Comparison of ENCODE assay signal across 18 cellular contexts in genomic region chr9:108347463-108348153, GRCh38.
DNase-seq lines count a peak whose midpoint lies in the region; ATAC-seq, FAIRE-seq and TF ChIP-seq lines count a peak whose summit lies in the region.
"Had no signal": no experiment of that assay in that cellular context is flagged by ENCODE, and none has a peak within 500 bp of the region (broad histone marks: within the 10 kb centered on the region; RNA-seq: fewer than 3 reads in every experiment).

No MANE protein-coding gene starts in this region.

- in situ Hi-C loops in GM13976 (cut with MboI; ENCODE audit: low sequenced_read_pairs, unreplicated experiment) = no loop called here

- TF ChIP-seq POLR2A in H54 (IDR thresholded peaks at IDR 0.05; ENCODE audit: low read depth, low read length) = no peak
- TF ChIP-seq POLR2A in gastroesophageal sphincter (IDR thresholded peaks at IDR 0.05) = no peak

- no peak for TF ChIP-seq EP300 in gastroesophageal sphincter (IDR thresholded peaks at IDR 0.05)

- no peak for TF ChIP-seq CTCF in heart right ventricle (IDR thresholded peaks at IDR 0.05)
- no peak for TF ChIP-seq CTCF in gastroesophageal sphincter (IDR thresholded peaks at IDR 0.05)
- no peak for TF ChIP-seq CTCF in thoracic aorta (IDR thresholded peaks at IDR 0.05)
- TF ChIP-seq CTCF in GM13976 (IDR thresholded peaks at IDR 0.05; ENCODE audit: borderline replicate concordance, control extremely low read depth, extremely low read depth, insufficient read depth, missing control alignments) = no peak
- no peak for TF ChIP-seq CTCF in D721Med (IDR thresholded peaks at IDR 0.05; ENCODE audit: insufficient read depth, missing control alignments)

- peaks cover 0 to 5% (median 0%) of the 10 kb centered on the region in 9 donors for H3K4me1 ChIP-seq in heart right ventricle
- no peaks in the 10 kb centered on the region for H3K4me1 ChIP-seq in right cardiac atrium (ENCODE audit: control insufficient read depth, insufficient read depth, low read length)
- H3K4me1 ChIP-seq in gastroesophageal sphincter = peaks cover 0 to 10% (median 0%) of the 10 kb centered on the region in 3 donors
- peaks cover 0 to 28% of the 10 kb centered on the region in 2 donors for H3K4me1 ChIP-seq in thoracic aorta (ENCODE audit: control insufficient read depth in 1 of 2, low read depth in 2 of 2)
- H3K4me1 ChIP-seq: BLaER1 treated with 17β-estradiol and CSF1 and Interleukin-3, amounts not matched to agents 10 nM and 100 nM had no signal

- FAIRE-seq in H54 (lab: Jason Lieb, UNC) (peak; percentile 15), D721Med (lab: Jason Lieb, UNC) (no peak)

- H3K36me3 ChIP-seq in heart right ventricle = no peaks in the 10 kb centered on the region
- H3K36me3 ChIP-seq in gastroesophageal sphincter = no peaks in the 10 kb centered on the region
- H3K36me3 ChIP-seq in thoracic aorta = no peaks in the 10 kb centered on the region
- H3K36me3 ChIP-seq: BLaER1 treated with 17β-estradiol and CSF1 and Interleukin-3, amounts not matched to agents 10 nM and 100 nM had no signal

- H3K27me3 ChIP-seq in heart right ventricle (no peaks in the 10 kb centered on the region), right cardiac atrium (ENCODE audit: control insufficient read depth, insufficient read depth) (no peaks in the 10 kb centered on the region), gastroesophageal sphincter (no peaks in the 10 kb centered on the region), thoracic aorta (replicated peaks; ENCODE audit: insufficient read depth) (no peaks in the 10 kb centered on the region)
- H3K27me3 ChIP-seq: BLaER1 treated with 17β-estradiol and CSF1 and Interleukin-3, amounts not matched to agents 10 nM and 100 nM had no signal

- DNase-seq in heart right ventricle (no peak), right cardiac atrium (no peak), H54 (ENCODE audit: insufficient read length, low spot score) (no peak), thoracic aorta (ENCODE audit: low spot score) (no peak), GM13976 (ENCODE audit: low spot score) (no peak), D721Med (ENCODE audit: insufficient read length, low spot score) (no peak)
- DNase-seq: Calu3; CD8-positive, alpha-beta T cell; DMS 273 treated with DMSO at 0.1 percent for 48 hours; DMS53; GF-D8; GM23248; H7; HFFc6 had no signal

- intact Hi-C loops in heart right ventricle (cut with DNase I) (no loop called here), right cardiac atrium (cut with DNase I) (no loop called here)

- H3K27ac ChIP-seq in heart right ventricle (peak overlapping the region in 2 of 10 donors; percentile 9 to 39), right cardiac atrium (ENCODE audit: low read length) (no peak overlapping the region), gastroesophageal sphincter (peak overlapping the region in 1 of 4 donors; percentile 24), thoracic aorta (peak overlapping the region; percentile 44 to 51)
- H3K27ac ChIP-seq: BLaER1 treated with 17β-estradiol and CSF1 and Interleukin-3, amounts not matched to agents 10 nM and 100 nM; GM23248; HL-60 had no signal

- no peak overlapping the region for H3K4me3 ChIP-seq in heart right ventricle
- no peak overlapping the region for H3K4me3 ChIP-seq in right cardiac atrium (ENCODE audit: low read length)
- H3K4me3 ChIP-seq in gastroesophageal sphincter = no peak overlapping the region
- H3K4me3 ChIP-seq in thoracic aorta = no peak overlapping the region
- H3K4me3 ChIP-seq: BLaER1 treated with 17β-estradiol and CSF1 and Interleukin-3, amounts not matched to agents 10 nM and 100 nM; GM23248 had no signal

- ATAC-seq in heart right ventricle = peak in 5 of 8 donors; percentile 27 to 83 (median 62)
- no peak for ATAC-seq in right cardiac atrium
- ATAC-seq in gastroesophageal sphincter = peak; percentile 60
- ATAC-seq in thoracic aorta (ENCODE audit: insufficient number of reproducible peaks, low FRiP score, low read depth) = no peak
- ATAC-seq: CD8-positive, alpha-beta T cell; HCT116 had no signal

- 77 to 82% methylated on average over 9 of the region's 9 CpGs for WGBS in heart right ventricle, 2 donors
- 77% methylated on average over 9 of the region's 9 CpGs for WGBS in right cardiac atrium
- WGBS in gastroesophageal sphincter (ENCODE audit: low coverage in 1 of 2), 2 donors = 62 to 68% methylated on average over 9 of the region's 9 CpGs

- H3K9me3 ChIP-seq in heart right ventricle = no peaks in the 10 kb centered on the region
- no peaks in the 10 kb centered on the region for H3K9me3 ChIP-seq in right cardiac atrium (ENCODE audit: control insufficient read depth, low read length)
- H3K9me3 ChIP-seq in gastroesophageal sphincter = no peaks in the 10 kb centered on the region
- H3K9me3 ChIP-seq in thoracic aorta = no peaks in the 10 kb centered on the region
- H3K9me3 ChIP-seq: BLaER1 treated with 17β-estradiol and CSF1 and Interleukin-3, amounts not matched to agents 10 nM and 100 nM had no signal

Comparison
In these comparisons a context has a peak if more than half of its experiments do, and no peak if none do; other contexts are left out.
1. ATAC-seq: peak in heart right ventricle (5 of 8) and gastroesophageal sphincter (single experiment); none in right cardiac atrium (0 of 2) and thoracic aorta (single experiment).